8 cellular contexts compared by ENCODE assay signal in the genomic region with DNA sequence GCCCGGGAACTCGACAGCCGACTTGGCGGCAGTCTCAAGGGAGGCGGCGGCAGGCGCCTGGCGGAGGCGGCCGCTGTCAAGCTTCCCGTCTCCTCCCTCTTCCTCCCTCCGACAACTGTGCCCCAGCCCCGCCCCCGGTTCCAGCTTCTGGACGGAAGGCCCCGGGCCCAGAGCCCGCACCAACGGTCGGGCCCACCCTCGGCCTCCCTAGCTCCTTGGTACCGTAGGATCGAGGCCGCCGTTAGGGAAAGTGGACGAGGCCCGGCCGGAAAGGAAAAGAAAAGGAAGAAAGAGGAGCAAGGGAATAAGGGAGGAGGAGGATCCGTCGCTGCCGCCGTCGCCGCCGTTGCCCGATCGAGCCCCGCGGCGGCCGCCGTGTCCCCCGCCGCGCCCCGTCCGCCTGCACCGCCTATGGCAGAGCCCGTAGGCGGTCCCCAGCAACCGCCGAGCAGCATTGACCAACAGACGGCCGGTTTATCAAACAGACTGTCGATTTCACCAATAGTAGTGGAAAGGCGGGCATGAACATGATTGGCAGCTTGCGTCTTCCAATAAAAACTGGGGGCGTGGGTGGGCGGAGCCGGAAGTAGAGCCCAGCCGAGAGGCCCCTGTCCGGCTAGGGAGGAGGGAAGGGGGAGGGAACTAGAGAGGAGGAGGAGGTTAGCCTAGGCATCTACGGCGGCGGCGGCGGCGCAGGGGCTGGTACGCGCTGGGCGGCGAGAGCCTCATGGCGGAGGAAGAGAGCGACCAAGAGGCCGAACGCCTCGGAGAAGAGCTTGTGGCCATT. TPM values are rescaled to one million over a fixed set of nuclear protein-coding genes. Genes with fewer than 3 reads are reported as not detected.
DNase-seq lines count a peak whose midpoint lies in the region; ATAC-seq and TF ChIP-seq lines count a peak whose summit lies in the region.

A gene with protein sequence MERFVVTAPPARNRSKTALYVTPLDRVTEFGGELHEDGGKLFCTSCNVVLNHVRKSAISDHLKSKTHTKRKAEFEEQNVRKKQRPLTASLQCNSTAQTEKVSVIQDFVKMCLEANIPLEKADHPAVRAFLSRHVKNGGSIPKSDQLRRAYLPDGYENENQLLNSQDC (minus strand): TSS at position 413 of the 787 bp plus-strand sequence. CDS start 3,029 bp downstream, outside the sequence.
TSS of gene ZNF654 (plus strand) at position 663 of the 787 bp plus-strand sequence. CDS start at position 728, 65 bp downstream.

- peak within 1 kb of the TSS; percentile 81 for H3K27ac ChIP-seq in CD8-positive, alpha-beta T cell (ENCODE audit: low read depth, low read length)
- peak within 1 kb of the TSS; percentile 96 for H3K27ac ChIP-seq in lower lobe of right lung

- H3K36me3 Mint-ChIP-seq in CD8-positive, alpha-beta T cell: peaks cover 41% of the 10 kb centered on the region

- H3K9me3 Mint-ChIP-seq in CD8-positive, alpha-beta T cell: no peaks in the 10 kb centered on the region

- H3K36me3 ChIP-seq in CD8-positive, alpha-beta T cell (ENCODE audit: insufficient read depth, low read length): peaks cover 11% of the 10 kb centered on the region
- peaks cover 33% of the 10 kb centered on the region for H3K36me3 ChIP-seq in lower lobe of right lung

- CTCF ChIA-PET in CD8-positive, alpha-beta T cell (lab: Charles Lee): interaction anchor here (0.9 to 1.7 kb wide), 5 partner anchors 10 to 90 kb away, joined by 3 to 6 read pairs (median 3); partner anchors contain the start of gene C3orf38

- POLR2A ChIA-PET in CD8-positive, alpha-beta T cell (lab: Charles Lee): interaction anchor here (0.9 to 4.7 kb wide), 11 partner anchors 10 to 832 kb away, joined by 3 to 53 read pairs (median 6); partner anchors contain the start of genes C3orf38 and CHMP2B

- no peaks in the 10 kb centered on the region for H3K9me3 ChIP-seq in CD8-positive, alpha-beta T cell (ENCODE audit: low read length)
- H3K9me3 ChIP-seq in lower lobe of right lung: no peaks in the 10 kb centered on the region

- H3K4me1 ChIP-seq in CD8-positive, alpha-beta T cell (ENCODE audit: insufficient read depth, low read length): peaks cover 46% of the 10 kb centered on the region
- peaks cover 38% of the 10 kb centered on the region for H3K4me1 ChIP-seq in lower lobe of right lung

- H3K4me3 ChIP-seq in CD8-positive, alpha-beta T cell (ENCODE audit: low read depth, low read length): peak within 1 kb of the TSS; percentile 97
- H3K4me3 ChIP-seq in lower lobe of right lung: peak within 1 kb of the TSS; percentile 87

- no peaks in the 10 kb centered on the region for H3K27me3 ChIP-seq in CD8-positive, alpha-beta T cell (ENCODE audit: insufficient read depth, low read length)
- no peaks in the 10 kb centered on the region for H3K27me3 ChIP-seq in lower lobe of right lung (ENCODE audit: low read depth)

- no peaks in the 10 kb centered on the region for H3K27me3 Mint-ChIP-seq in CD8-positive, alpha-beta T cell (ENCODE audit: low read depth)

- TF ChIP-seq CTCF in CD8-positive, alpha-beta T cell (IDR thresholded peaks at IDR 0.05): no peak
- TF ChIP-seq CTCF in lower lobe of right lung (IDR thresholded peaks at IDR 0.05): no peak

- ATAC-seq in CD8-positive, alpha-beta T cell: peak; percentile 88
- peak; percentile 94 for ATAC-seq in GM19467 (IDR thresholded peaks at IDR 0.05; ENCODE audit: unreplicated experiment)
- ATAC-seq in lower lobe of right lung: peak; percentile 97 to 99

- peak within 1 kb of the TSS; percentile 99 for H3K27ac Mint-ChIP-seq in CD8-positive, alpha-beta T cell

- peak; percentile 98 to 99 (median 99) for DNase-seq in CD8-positive, alpha-beta T cell
- DNase-seq in HS-27A (ENCODE audit: low read depth) (peak; percentile 100), NK-92 (lab: John Stamatoyannopoulos, UW; ENCODE audit: unreplicated experiment) (peak; percentile 89), lower lobe of right lung (peak; percentile 97)
- peak; percentile 96 to 97 for DNase-seq in activated CD8-positive, alpha-beta memory T cell treated with anti-CD3 and anti-CD28 coated beads for 1 hour (ENCODE audit: extremely low read depth in 1 of 2, low read depth in 1 of 2)
- DNase-seq in effector CD4-positive, alpha-beta T cell: peak; percentile 97
- DNase-seq in stimulated activated CD4-positive, alpha-beta T cell treated with anti-CD3 and anti-CD28 coated beads, TNF-alpha, amount 100 ng/mL, for 24 hours (ENCODE audit: low read depth in 3 of 3): peak; percentile 98 to 99 (median 98)

- peak within 1 kb of the TSS; percentile 93 for H3K4me3 Mint-ChIP-seq in CD8-positive, alpha-beta T cell

- intact Hi-C loops in CD8-positive, alpha-beta T cell (cut with DNase I, micrococcal nuclease): loop anchor here (1.0 to 10.0 kb wide), 8 partner anchors 27 to 831 kb away; partner anchors contain the start of genes C3orf38 (in 2 of the 2) and CHMP2B (in 2 of the 2)
- intact Hi-C loops in lower lobe of right lung (cut with DNase I): no loop called here

- peaks cover 64% of the 10 kb centered on the region for H3K4me1 Mint-ChIP-seq in CD8-positive, alpha-beta T cell (ENCODE audit: low read depth)

RNA-seq across cellular contexts. Expression of the first gene that starts in this region (rescaled TPM):
- total RNA-seq in CD8-positive, alpha-beta T cell: 10 to 100 TPM; 64.1 to 66.7 TPM
- 85.9 TPM for total RNA-seq in lower lobe of right lung

RNA-seq across cellular contexts. Expression of gene ZNF654, which starts in this region (rescaled TPM):
- total RNA-seq in CD8-positive, alpha-beta T cell: 10 to 100 TPM; 13.2 to 15.0 TPM
- 16.6 TPM for total RNA-seq in lower lobe of right lung

Comparison
In these comparisons a context has a peak if more than half of its experiments do, and no peak if none do; other contexts are left out.
1. Peak in every context shown above with its lines: DNase-seq, ATAC-seq, H3K4me3 ChIP-seq and H3K27ac ChIP-seq.